ENCODE assay signal across 1 cellular context in genomic region chr12:26935636-26936378, GRCh38.
TF ChIP-seq lines count a peak whose summit lies in the region.

No MANE protein-coding gene starts in this region.

TF ChIP-seq in GM23338, 12 proteins besides CTCF, POLR2A, EP300 and RAD21 (continued from another document):
- no peak for TF ChIP-seq ETS1 (IDR thresholded peaks at IDR 0.05)
- TF ChIP-seq STAT1 (IDR thresholded peaks at IDR 0.05; ENCODE audit: unreplicated experiment), result no peak
- TF ChIP-seq CREB1 (CRISPR knock-in tag; IDR thresholded peaks at IDR 0.05; ENCODE audit: low read depth), result no peak
- no peak for TF ChIP-seq REST (IDR thresholded peaks at IDR 0.05; ENCODE audit: unreplicated experiment)
- no peak for TF ChIP-seq ZNF331 (CRISPR knock-in tag; IDR thresholded peaks at IDR 0.05; ENCODE audit: low read depth)
- TF ChIP-seq EZH2phosphoT487 (IDR thresholded peaks at IDR 0.05; ENCODE audit: unreplicated experiment), result no peak
- TF ChIP-seq ZNF114 (CRISPR knock-in tag; IDR thresholded peaks at IDR 0.05), result no peak
- no peak for TF ChIP-seq JUNB (IDR thresholded peaks at IDR 0.05; ENCODE audit: unreplicated experiment)
- TF ChIP-seq POLR2AphosphoS5 (IDR thresholded peaks at IDR 0.05; ENCODE audit: low read depth), result no peak
